In genomic region chr1:44585315-44585920, GRCh38 we compare ENCODE assay signal across 22 cellular contexts.
A peak's percentile ranks its signal among the peaks of the same experiment; 100 is the strongest.
DNase-seq lines count a peak whose midpoint lies in the region; ATAC-seq, FAIRE-seq and TF ChIP-seq lines count a peak whose summit lies in the region.
"Had no signal": no experiment of that assay in that cellular context is flagged by ENCODE, and none has a peak within 500 bp of the region (broad histone marks: within the 10 kb centered on the region; RNA-seq: fewer than 3 reads in every experiment).

No MANE protein-coding gene starts in this region.

- no peak overlapping the region for H3K27ac ChIP-seq in HepG2 (ENCODE audit: extremely low read length, insufficient read depth, low read length)
- H3K27ac ChIP-seq in right lobe of liver = no peak overlapping the region
- H3K27ac ChIP-seq in dorsolateral prefrontal cortex = peak overlapping the region in 54 of 59 donors; percentile 12 to 100 (median 66)
- no peak overlapping the region for H3K27ac ChIP-seq in foreskin keratinocyte
- H3K27ac ChIP-seq: BLaER1 treated with 17β-estradiol and CSF1 and Interleukin-3, amounts not matched to agents 10 nM and 100 nM had no signal

- intact Hi-C loops in HepG2 (cut with micrococcal nuclease; ENCODE audit: unreplicated experiment) (no loop called here), right lobe of liver (cut with DNase I) (no loop called here), dorsolateral prefrontal cortex (cut with DNase I) (no loop called here), posterior cingulate gyrus (cut with DNase I) (no loop called here)

- H3K9ac ChIP-seq in HepG2 (ENCODE audit: insufficient read depth, low read depth, low read length) = no peak overlapping the region
- H3K9ac ChIP-seq: BLaER1 treated with 17β-estradiol and CSF1 and Interleukin-3, amounts not matched to agents 10 nM and 100 nM; SK-N-SH had no signal

- no peaks in the 10 kb centered on the region for H3K79me2 ChIP-seq in HepG2 (ENCODE audit: insufficient read depth, low read length)

- H3K27me3 ChIP-seq in HepG2 (ENCODE audit: control insufficient read depth in 1 of 2, insufficient read depth in 2 of 2, low read length in 2 of 2) = peaks cover 0 to 9% of the 10 kb centered on the region in 2 experiments; a peak in 2 of 5 replicates
- H3K27me3 ChIP-seq in right lobe of liver = no peaks in the 10 kb centered on the region
- H3K27me3 ChIP-seq in dorsolateral prefrontal cortex = no peaks in the 10 kb centered on the region
- peaks cover 35% of the 10 kb centered on the region for H3K27me3 ChIP-seq in foreskin keratinocyte
- H3K27me3 ChIP-seq: BLaER1 treated with 17β-estradiol and CSF1 and Interleukin-3, amounts not matched to agents 10 nM and 100 nM had no signal

- POLR2A ChIA-PET in HepG2 (lab: Yijun Ruan, JAX) = no interaction called here

- H3K9me3 ChIP-seq in HepG2 (ENCODE audit: low read length) (no peaks in the 10 kb centered on the region), right lobe of liver (no peaks in the 10 kb centered on the region)
- H3K9me3 ChIP-seq: BLaER1 treated with 17β-estradiol and CSF1 and Interleukin-3, amounts not matched to agents 10 nM and 100 nM; SK-N-SH had no signal

- H3K36me3 ChIP-seq in HepG2 (replicated peaks in 1 of 2; ENCODE audit: control insufficient read depth in 1 of 2, insufficient read depth in 2 of 2, low read length in 2 of 2) = no peaks in the 10 kb centered on the region
- no peaks in the 10 kb centered on the region for H3K36me3 ChIP-seq in right lobe of liver
- H3K36me3 ChIP-seq: BLaER1 treated with 17β-estradiol and CSF1 and Interleukin-3, amounts not matched to agents 10 nM and 100 nM had no signal

- H2AFZ ChIP-seq in HepG2 (ENCODE audit: low read length) = no peak overlapping the region

- no peak overlapping the region for H3K4me3 ChIP-seq in HepG2 (replicated peaks in 1 of 3; ENCODE audit: insufficient read depth in 1 of 3, low read depth in 2 of 3, low read length in 3 of 3)
- H3K4me3 ChIP-seq in right lobe of liver = no peak overlapping the region
- H3K4me3 ChIP-seq in dorsolateral prefrontal cortex = no peak overlapping the region
- H3K4me3 ChIP-seq: BLaER1 treated with 17β-estradiol and CSF1 and Interleukin-3, amounts not matched to agents 10 nM and 100 nM had no signal

- TF ChIP-seq EP300 in HepG2 (IDR thresholded peaks at IDR 0.05; ENCODE audit: low read depth in 2 of 2, low read length in 2 of 2) (no peak), HepG2 (CRISPR knock-in tag; IDR thresholded peaks at IDR 0.05; ENCODE audit: borderline replicate concordance) (no peak)

- H4K20me1 ChIP-seq in HepG2 (ENCODE audit: insufficient read depth, low read length) = peaks cover 3% of the 10 kb centered on the region; the same call in 1 of the 2 replicates
- H4K20me1 ChIP-seq: BLaER1 treated with 17β-estradiol and CSF1 and Interleukin-3, amounts not matched to agents 10 nM and 100 nM had no signal

- no TSS peak for BruUV-seq in HepG2 (replicated peaks; lab: Mats Ljungman, UMichigan)

- TF ChIP-seq CTCF in HepG2 (CRISPR knock-in tag; IDR thresholded peaks at IDR 0.05) (no peak), right lobe of liver (IDR thresholded peaks at IDR 0.05) (no peak), dorsolateral prefrontal cortex (IDR thresholded peaks at IDR 0.05 in 54 of 56, conservative IDR thresholded peaks at IDR 0.05 in 2 of 56; ENCODE audit: low read depth in 1 of 56, partially characterized antibody in 56 of 56) (no peak), foreskin keratinocyte (conservative IDR thresholded peaks at IDR 0.05) (no peak)

- WGBS in HepG2 (ENCODE audit: low lambda C conversion rate) = 56% methylated on average over 4 of the region's 4 CpGs
- WGBS in right lobe of liver (ENCODE audit: insufficient coverage, low coverage, low lambda C conversion rate, missing lambda C conversion rate) = 38% methylated on average over 4 of the region's 4 CpGs

- H3K4me1 ChIP-seq in HepG2 (ENCODE audit: insufficient read depth, low read length) (peaks cover 17% of the 10 kb centered on the region), right lobe of liver (no peaks in the 10 kb centered on the region), foreskin keratinocyte (no peaks in the 10 kb centered on the region)
- H3K4me1 ChIP-seq: BLaER1 treated with 17β-estradiol and CSF1 and Interleukin-3, amounts not matched to agents 10 nM and 100 nM had no signal

- ATAC-seq in HepG2 = no peak
- no peak for ATAC-seq in right lobe of liver
- ATAC-seq in HG03469 (IDR thresholded peaks at IDR 0.05; ENCODE audit: unreplicated experiment) = no peak
- ATAC-seq in foreskin keratinocyte = no peak

- DNase-seq in HepG2 (ENCODE audit: low spot score) = no peak
- no peak for DNase-seq in right lobe of liver
- peak; percentile 8 for DNase-seq in RCC 7860 (ENCODE audit: low spot score)
- no peak for DNase-seq in dorsolateral prefrontal cortex
- no peak for DNase-seq in urothelium cell line (ENCODE audit: low spot score)
- DNase-seq in foreskin keratinocyte = no peak
- DNase-seq in posterior cingulate gyrus = no peak
- DNase-seq: AML-193; CD4-positive, alpha-beta T cell; DMS53; H7; NCI-H1105 treated with DMSO at 0.1 percent for 48 hours; NCI-H1694; NCI-H2029 treated with DMSO at 0.1 percent for 48 hours; NCI-H226; NCI-H510A; SIG-M5; SK-N-SH; SW 1271 had no signal

- H3K4me2 ChIP-seq in HepG2 (ENCODE audit: low read depth, low read length) = no peak overlapping the region
- H3K4me2 ChIP-seq: BLaER1 treated with 17β-estradiol and CSF1 and Interleukin-3, amounts not matched to agents 10 nM and 100 nM; SK-N-SH had no signal

- no peak for FAIRE-seq in HepG2 (lab: Jason Lieb, UNC)
- no peak for FAIRE-seq in RCC 7860 (lab: Jason Lieb, UNC)
- FAIRE-seq in urothelium cell line (lab: Jason Lieb, UNC) = peak; percentile 89
- FAIRE-seq: A204.1 had no signal

- TF ChIP-seq POLR2A in HepG2 (IDR thresholded peaks at IDR 0.05; ENCODE audit: insufficient read depth in 1 of 2, low read depth in 2 of 2, low read length in 2 of 2) (no peak), right lobe of liver (IDR thresholded peaks at IDR 0.05) (no peak)

- TF ChIP-seq RAD21 in HepG2 (CRISPR knock-in tag; IDR thresholded peaks at IDR 0.05) = no peak

- CTCF ChIA-PET in HepG2 (lab: Yijun Ruan, JAX; ENCODE audit: low intra/inter-chr PET ratio, low total read pairs) = no interaction called here

- in situ Hi-C loops in HepG2 (cut with HindIII; ENCODE audit: extremely low pct_ligation_motif_present, low pct_unique_long_range_greater_than_20kb) = loop anchor here (25.0 kb wide), 1 partner anchor 373 kb away; the partner anchor contains the start of gene DMAP1

TF ChIP-seq in HepG2, 621 proteins besides CTCF, POLR2A, EP300 and RAD21:
- TF ChIP-seq ATRX (CRISPR knock-in tag; IDR thresholded peaks at IDR 0.05; ENCODE audit: borderline replicate concordance) (no peak), ZNF768 (CRISPR knock-in tag; IDR thresholded peaks at IDR 0.05) (peak; percentile 32; the same call in 1 of the 2 replicates), MAFF (IDR thresholded peaks at IDR 0.05; ENCODE audit: low read depth, low read length) (peak; percentile 43; the same call in 1 of the 2 replicates), XBP1 (CRISPR knock-in tag; IDR thresholded peaks at IDR 0.05) (no peak)

Comparison
In these comparisons a context has a peak if more than half of its experiments do, and no peak if none do; other contexts are left out.
1. H3K27ac ChIP-seq: peak in dorsolateral prefrontal cortex (54 of 59); none in HepG2 (single experiment), right lobe of liver (0 of 3) and foreskin keratinocyte (single experiment).